In the genomic region with DNA sequence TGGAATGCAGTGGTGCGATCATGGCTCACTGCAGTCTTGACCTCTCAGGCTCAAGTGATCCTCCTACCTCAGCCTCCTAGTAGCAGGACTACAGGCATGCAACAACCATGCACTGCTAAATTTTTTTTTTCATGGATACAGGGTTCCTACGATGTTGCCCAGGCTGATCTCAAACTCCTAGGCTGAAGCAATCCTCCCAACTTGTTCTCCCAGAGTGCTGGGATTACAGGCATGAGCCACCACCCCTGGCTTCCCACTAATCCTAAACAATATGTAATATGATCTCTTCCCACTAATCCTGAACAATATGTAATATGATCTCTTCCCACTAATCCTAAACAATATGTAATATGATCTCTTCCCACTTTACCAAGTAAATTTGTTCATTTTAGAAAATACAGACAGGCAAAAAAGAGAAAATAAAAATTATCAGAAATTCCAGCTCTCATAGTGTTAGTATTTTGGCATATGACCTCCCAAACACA, we compare ENCODE assay signal across 10 cellular contexts. TPM values are rescaled to one million over a fixed set of nuclear protein-coding genes. Genes with fewer than 3 reads are reported as not detected.
DNase-seq lines count a peak whose midpoint lies in the region; ATAC-seq and TF ChIP-seq lines count a peak whose summit lies in the region.
"Had no signal": no experiment of that assay in that cellular context is flagged by ENCODE, and none has a peak within 500 bp of the region (broad histone marks: within the 10 kb centered on the region; RNA-seq: fewer than 3 reads in every experiment).

No MANE protein-coding gene starts in this region.

- H3K4me1 Mint-ChIP-seq in glutamatergic neuron (ENCODE audit: low read depth, unreplicated experiment), result peaks cover 11% of the 10 kb centered on the region
- H3K4me1 Mint-ChIP-seq: activated B cell treated with CpG ODN at 0.5 μM for 24 hours had no signal

- peak; percentile 38 for DNase-seq in ELR (ENCODE audit: low read depth)
- peak; percentile 40 for DNase-seq in MG63
- DNase-seq in SJCRH30, result peak; percentile 58 to 81
- DNase-seq in glutamatergic neuron, result no peak
- DNase-seq in GM19240 (ENCODE audit: insufficient read length, low spot score), result no peak
- no peak for DNase-seq in coronary artery (ENCODE audit: low spot score)
- DNase-seq: activated B cell treated with CpG ODN at 0.5 μM for 24 hours, left cardiac atrium, SIG-M5 had no signal

- peak overlapping the region; percentile 7 for H3K4me3 Mint-ChIP-seq in glutamatergic neuron (ENCODE audit: unreplicated experiment)
- H3K4me3 Mint-ChIP-seq: activated B cell treated with CpG ODN at 0.5 μM for 24 hours had no signal

- H3K9me3 Mint-ChIP-seq in glutamatergic neuron (ENCODE audit: unreplicated experiment), result no peaks in the 10 kb centered on the region
- H3K9me3 Mint-ChIP-seq: activated B cell treated with CpG ODN at 0.5 μM for 24 hours had no signal

- H3K36me3 ChIP-seq in MG63, result no peaks in the 10 kb centered on the region
- no peaks in the 10 kb centered on the region for H3K36me3 ChIP-seq in SJCRH30

- no peak for ATAC-seq in HG02798 (IDR thresholded peaks at IDR 0.05; ENCODE audit: poor library complexity, unreplicated experiment)
- ATAC-seq: left cardiac atrium had no signal

- H3K4me1 ChIP-seq in SJCRH30, result peaks cover 28% of the 10 kb centered on the region

- H3K4me3 ChIP-seq in MG63 (no peak overlapping the region), SJCRH30 (no peak overlapping the region), coronary artery (no peak overlapping the region)

- no peaks in the 10 kb centered on the region for H3K36me3 Mint-ChIP-seq in glutamatergic neuron (ENCODE audit: unreplicated experiment)

- TF ChIP-seq CTCF in glutamatergic neuron (IDR thresholded peaks at IDR 0.05; ENCODE audit: partially characterized antibody, unreplicated experiment) (no peak), coronary artery (IDR thresholded peaks at IDR 0.05) (no peak)

- no peaks in the 10 kb centered on the region for H3K27me3 ChIP-seq in MG63
- H3K27me3 ChIP-seq in SJCRH30, result no peaks in the 10 kb centered on the region

- H3K27me3 Mint-ChIP-seq in glutamatergic neuron (ENCODE audit: unreplicated experiment), result no peaks in the 10 kb centered on the region

- peak overlapping the region; percentile 28 for H3K27ac Mint-ChIP-seq in glutamatergic neuron (ENCODE audit: unreplicated experiment)
- H3K27ac Mint-ChIP-seq: activated B cell treated with CpG ODN at 0.5 μM for 24 hours had no signal

- H3K9me3 ChIP-seq in MG63 (no peaks in the 10 kb centered on the region), SJCRH30 (replicated peaks) (no peaks in the 10 kb centered on the region)

- H3K27ac ChIP-seq in SJCRH30, result peak overlapping the region; percentile 37
- no peak overlapping the region for H3K27ac ChIP-seq in coronary artery

RNA-seq across cellular contexts. Expression of gene RPL17, which starts 28.4 kb away (rescaled TPM):
- 2,521 and 2,540 TPM in 2 replicates for total RNA-seq in MG63 (2014; rRNA removed; shearing (Covaris generic); ENCODE audit: low replicate concordance)
- total RNA-seq in SJCRH30 (2014; rRNA removed; shearing (Covaris generic)), result 3,403 and 3,465 TPM in 2 replicates
- 990 TPM for total RNA-seq in glutamatergic neuron (ENCODE audit: unreplicated experiment)

RNA-seq across cellular contexts. Expression of gene C18orf32, which starts 33.7 kb away (rescaled TPM):
- 38.0 and 54.8 TPM in 2 replicates for total RNA-seq in MG63 (2014; rRNA removed; shearing (Covaris generic); ENCODE audit: low replicate concordance)
- 14.6 and 21.5 TPM in 2 replicates for total RNA-seq in SJCRH30 (2014; rRNA removed; shearing (Covaris generic))
- total RNA-seq in glutamatergic neuron (ENCODE audit: unreplicated experiment), result 122 TPM

RNA-seq across cellular contexts. Expression of gene LIPG, which starts 41.2 kb away (rescaled TPM):
- not detected in 2 replicates for total RNA-seq in MG63 (2014; rRNA removed; shearing (Covaris generic); ENCODE audit: low replicate concordance)
- total RNA-seq in SJCRH30 (2014; rRNA removed; shearing (Covaris generic)), result 37.0 and 37.3 TPM in 2 replicates
- 10.2 TPM for total RNA-seq in glutamatergic neuron (ENCODE audit: unreplicated experiment)

Comparison
In these comparisons a context has a peak if more than half of its experiments do, and no peak if none do; other contexts are left out.
1. DNase-seq: peak in ELR (single experiment), MG63 (single experiment) and SJCRH30 (2 of 2); none in glutamatergic neuron (single experiment), GM19240 (single experiment) and coronary artery (single experiment).
2. RNA of gene LIPG, which starts 41.2 kb away (total RNA-seq): 37.0 to 37.3 TPM in SJCRH30 and 10.2 TPM in glutamatergic neuron (single experiment); not detected in MG63; every median in the first group is over 10 times any median in the second.